18 cellular contexts compared by ENCODE assay signal in the genomic region with DNA sequence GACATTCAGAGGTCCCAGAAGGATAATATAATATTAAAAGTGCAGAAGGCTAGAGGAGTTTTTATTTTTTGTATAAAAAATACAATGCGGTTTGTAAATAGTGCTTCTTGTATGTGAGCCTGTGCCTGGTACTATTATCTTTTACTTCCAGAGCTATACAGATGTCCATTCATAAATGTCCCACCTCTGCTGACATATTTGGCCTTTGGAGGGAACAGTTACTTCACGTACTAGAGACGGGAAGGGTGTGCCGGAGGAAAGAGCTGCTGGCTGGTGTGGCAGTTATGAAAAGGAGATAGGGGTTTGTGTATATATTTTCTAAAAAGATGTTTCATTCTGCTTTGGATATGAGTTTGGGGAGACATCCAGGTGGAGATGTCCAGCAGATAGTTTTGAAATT. TPM values are rescaled to one million over a fixed set of nuclear protein-coding genes. Genes with fewer than 3 reads are reported as not detected.
DNase-seq lines count a peak whose midpoint lies in the region; ATAC-seq and TF ChIP-seq lines count a peak whose summit lies in the region.
"Had no signal": no experiment of that assay in that cellular context is flagged by ENCODE, and none has a peak within 500 bp of the region (broad histone marks: within the 10 kb centered on the region; RNA-seq: fewer than 3 reads in every experiment).

No MANE protein-coding gene starts in this region.

- H3K36me3 ChIP-seq in HUES6 (ENCODE audit: control insufficient read depth, insufficient read depth, low read length) (no peaks in the 10 kb centered on the region), sigmoid colon (no peaks in the 10 kb centered on the region)
- H3K36me3 ChIP-seq: BE2C, tibial nerve had no signal

- H3K9ac ChIP-seq in HUES6 (ENCODE audit: low read length), result no peak overlapping the region

- WGBS in sigmoid colon, 2 donors, result 71 to 85% methylated on average over 4 of the region's 4 CpGs

- H3K4me3 ChIP-seq in HUES6 (ENCODE audit: low read depth, low read length), result no peak overlapping the region
- no peak overlapping the region for H3K4me3 ChIP-seq in fibroblast of mammary gland (ENCODE audit: control insufficient read depth, low read depth, low read length)
- H3K4me3 ChIP-seq in sigmoid colon, result no peak overlapping the region
- H3K4me3 ChIP-seq: tibial nerve had no signal

- no peak overlapping the region for H3K27ac Mint-ChIP-seq in stimulated activated naive B cell treated with anti-CD40 and anti-IgM and Interleukin-4, amounts not matched to agents 10 μg/mL and 1 μg/mL and 100 μg/mL, for 72 hours
- H3K27ac Mint-ChIP-seq: activated naive CD8-positive, alpha-beta T cell treated with anti-CD3 and anti-CD28 coated beads, Interleukin-2, amount 10 ng/mL, durations not matched to agents 7 days and 5 days; naive thymus-derived CD8-positive, alpha-beta T cell had no signal

- H3K9me3 Mint-ChIP-seq in stimulated activated naive B cell treated with anti-CD40 and anti-IgM and Interleukin-4, amounts not matched to agents 10 μg/mL and 1 μg/mL and 100 μg/mL, for 72 hours, result no peaks in the 10 kb centered on the region
- H3K9me3 Mint-ChIP-seq: activated naive CD8-positive, alpha-beta T cell treated with anti-CD3 and anti-CD28 coated beads, Interleukin-2, amount 10 ng/mL, durations not matched to agents 7 days and 5 days; activated T-cell treated with anti-CD3 and anti-CD28 coated beads, Interleukin-2, amount 50 U/mL, for 24 hours; naive thymus-derived CD8-positive, alpha-beta T cell had no signal

- peaks cover 3 to 4% of the 10 kb centered on the region in 2 donors for H3K27me3 Mint-ChIP-seq in stimulated activated naive B cell treated with anti-CD40 and anti-IgM and Interleukin-4, amounts not matched to agents 10 μg/mL and 1 μg/mL and 100 μg/mL, for 72 hours

- H3K4me1 Mint-ChIP-seq in stimulated activated naive B cell treated with anti-CD40 and anti-IgM and Interleukin-4, amounts not matched to agents 10 μg/mL and 1 μg/mL and 100 μg/mL, for 72 hours, result no peaks in the 10 kb centered on the region
- H3K4me1 Mint-ChIP-seq: naive thymus-derived CD8-positive, alpha-beta T cell had no signal

- H3K27me3 ChIP-seq in HUES6 (ENCODE audit: control insufficient read depth, insufficient read depth, low read length), result no peaks in the 10 kb centered on the region
- H3K27me3 ChIP-seq in sigmoid colon, result no peaks in the 10 kb centered on the region
- H3K27me3 ChIP-seq: tibial nerve had no signal

- H3K27ac ChIP-seq in HUES6 (ENCODE audit: low read depth, low read length), result peak overlapping the region; percentile 27; the same call in 1 of the 2 replicates
- peak overlapping the region; percentile 68 to 88 (median 76) for H3K27ac ChIP-seq in sigmoid colon

- H3K4me1 ChIP-seq in HUES6 (ENCODE audit: control insufficient read depth, insufficient read depth, low read length), result peaks cover 10% of the 10 kb centered on the region
- peaks cover 0 to 34% (median 21%) of the 10 kb centered on the region in 4 donors for H3K4me1 ChIP-seq in sigmoid colon
- H3K4me1 ChIP-seq: BE2C had no signal

- no peak for TF ChIP-seq POLR2A in sigmoid colon (IDR thresholded peaks at IDR 0.05)

- intact Hi-C loops in sigmoid colon (cut with DNase I), result no loop called here

- peak; percentile 6 for ATAC-seq in SK-N-SH treated with all-trans-retinoic acid at 6 μM for 48 hours
- no peak for ATAC-seq in stimulated activated naive B cell treated with anti-CD40 and anti-IgM and Interleukin-4, amounts not matched to agents 10 μg/mL and 1 μg/mL and 100 μg/mL, for 72 hours (replicated peaks)
- ATAC-seq: left lobe of liver; naive thymus-derived CD8-positive, alpha-beta T cell had no signal

- H3K9me3 ChIP-seq in HUES6 (ENCODE audit: control insufficient read depth, insufficient read depth, low read depth, low read length) (no peaks in the 10 kb centered on the region), sigmoid colon (no peaks in the 10 kb centered on the region)
- H3K9me3 ChIP-seq: BE2C, tibial nerve had no signal

- TF ChIP-seq EP300 in sigmoid colon (IDR thresholded peaks at IDR 0.05), result peak in 1 of 4 donors; percentile 8

- peaks cover 2 to 3% of the 10 kb centered on the region in 2 donors for H3K36me3 Mint-ChIP-seq in stimulated activated naive B cell treated with anti-CD40 and anti-IgM and Interleukin-4, amounts not matched to agents 10 μg/mL and 1 μg/mL and 100 μg/mL, for 72 hours
- H3K36me3 Mint-ChIP-seq: naive thymus-derived CD8-positive, alpha-beta T cell had no signal

- DNase-seq in fibroblast of mammary gland (ENCODE audit: low read depth) (peak; percentile 61), sigmoid colon (no peak), germinal center (ENCODE audit: low spot score) (no peak), DMS79 treated with DMSO at 0.1 percent for 48 hours (lab: John Stamatoyannopoulos, UW) (no peak)
- DNase-seq in activated CD4-positive, CD25-positive, alpha-beta regulatory T cell (lab: John Stamatoyannopoulos, UW), result no peak
- DNase-seq in stimulated activated naive B cell treated with anti-CD40 and anti-IgM and Interleukin-4, amounts not matched to agents 10 μg/mL and 1 μg/mL and 100 μg/mL, for 72 hours, result no peak
- DNase-seq: activated CD4-positive, alpha-beta T cell treated with anti-CD3 and anti-CD28 coated beads, Interleukin-2, amount 50 U/mL, for 4 hours; activated naive CD8-positive, alpha-beta T cell treated with anti-CD3 and anti-CD28 coated beads, Interleukin-2, amount 10 ng/mL, durations not matched to agents 7 days and 5 days; BE2C; naive thymus-derived CD8-positive, alpha-beta T cell; NCI-H2029 treated with DMSO at 0.1 percent for 48 hours; NCI-H526; RPMI8226 had no signal

- TF ChIP-seq CTCF in fibroblast of mammary gland (conservative IDR thresholded peaks at IDR 0.05; ENCODE audit: control insufficient read depth, insufficient read depth, low read depth, low read length) (no peak), sigmoid colon (IDR thresholded peaks at IDR 0.05) (no peak)

- no peak overlapping the region for H3K4me3 Mint-ChIP-seq in stimulated activated naive B cell treated with anti-CD40 and anti-IgM and Interleukin-4, amounts not matched to agents 10 μg/mL and 1 μg/mL and 100 μg/mL, for 72 hours
- H3K4me3 Mint-ChIP-seq: activated naive CD8-positive, alpha-beta T cell treated with anti-CD3 and anti-CD28 coated beads, Interleukin-2, amount 10 ng/mL, durations not matched to agents 7 days and 5 days; activated T-cell treated with anti-CD3 and anti-CD28 coated beads, Interleukin-2, amount 50 U/mL, for 24 hours; naive thymus-derived CD8-positive, alpha-beta T cell had no signal

TF ChIP-seq in SK-N-SH treated with all-trans-retinoic acid at 6 μM for 48 hours, 23 proteins besides CTCF, POLR2A, EP300 and RAD21 (continues in another document):
- no peak for TF ChIP-seq ZFP3 (CRISPR knock-in tag; IDR thresholded peaks at IDR 0.05)
- no peak for TF ChIP-seq ZNF565 (CRISPR knock-in tag; conservative IDR thresholded peaks at IDR 0.05; ENCODE audit: low read depth)
- no peak for TF ChIP-seq TCF4 (CRISPR knock-in tag; IDR thresholded peaks at IDR 0.05; ENCODE audit: borderline replicate concordance)
- TF ChIP-seq ESRRG (CRISPR knock-in tag; IDR thresholded peaks at IDR 0.05), result no peak
- TF ChIP-seq GLIS3 (CRISPR knock-in tag; IDR thresholded peaks at IDR 0.05), result no peak
- no peak for TF ChIP-seq ISL1 (CRISPR knock-in tag; IDR thresholded peaks at IDR 0.05)
- TF ChIP-seq, protein P1, sequence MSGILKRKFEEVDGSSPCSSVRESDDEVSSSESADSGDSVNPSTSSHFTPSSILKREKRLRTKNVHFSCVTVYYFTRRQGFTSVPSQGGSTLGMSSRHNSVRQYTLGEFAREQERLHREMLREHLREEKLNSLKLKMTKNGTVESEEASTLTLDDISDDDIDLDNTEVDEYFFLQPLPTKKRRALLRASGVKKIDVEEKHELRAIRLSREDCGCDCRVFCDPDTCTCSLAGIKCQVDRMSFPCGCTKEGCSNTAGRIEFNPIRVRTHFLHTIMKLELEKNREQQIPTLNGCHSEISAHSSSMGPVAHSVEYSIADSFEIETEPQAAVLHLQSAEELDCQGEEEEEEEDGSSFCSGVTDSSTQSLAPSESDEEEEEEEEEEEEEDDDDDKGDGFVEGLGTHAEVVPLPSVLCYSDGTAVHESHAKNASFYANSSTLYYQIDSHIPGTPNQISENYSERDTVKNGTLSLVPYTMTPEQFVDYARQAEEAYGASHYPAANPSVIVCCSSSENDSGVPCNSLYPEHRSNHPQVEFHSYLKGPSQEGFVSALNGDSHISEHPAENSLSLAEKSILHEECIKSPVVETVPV (CRISPR knock-in tag; IDR thresholded peaks at IDR 0.05), result no peak
- no peak for TF ChIP-seq BACH2 (CRISPR knock-in tag; IDR thresholded peaks at IDR 0.05; ENCODE audit: borderline replicate concordance)
- TF ChIP-seq, protein P2, sequence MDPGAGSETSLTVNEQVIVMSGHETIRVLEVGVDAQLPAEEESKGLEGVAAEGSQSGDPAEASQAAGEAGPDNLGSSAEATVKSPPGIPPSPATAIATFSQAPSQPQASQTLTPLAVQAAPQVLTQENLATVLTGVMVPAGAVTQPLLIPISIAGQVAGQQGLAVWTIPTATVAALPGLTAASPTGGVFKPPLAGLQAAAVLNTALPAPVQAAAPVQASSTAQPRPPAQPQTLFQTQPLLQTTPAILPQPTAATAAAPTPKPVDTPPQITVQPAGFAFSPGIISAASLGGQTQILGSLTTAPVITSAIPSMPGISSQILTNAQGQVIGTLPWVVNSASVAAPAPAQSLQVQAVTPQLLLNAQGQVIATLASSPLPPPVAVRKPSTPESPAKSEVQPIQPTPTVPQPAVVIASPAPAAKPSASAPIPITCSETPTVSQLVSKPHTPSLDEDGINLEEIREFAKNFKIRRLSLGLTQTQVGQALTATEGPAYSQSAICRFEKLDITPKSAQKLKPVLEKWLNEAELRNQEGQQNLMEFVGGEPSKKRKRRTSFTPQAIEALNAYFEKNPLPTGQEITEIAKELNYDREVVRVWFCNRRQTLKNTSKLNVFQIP (CRISPR knock-in tag; IDR thresholded peaks at IDR 0.05; ENCODE audit: borderline replicate concordance, low read depth), result no peak
- TF ChIP-seq RARB (CRISPR knock-in tag; IDR thresholded peaks at IDR 0.05), result no peak
- TF ChIP-seq TOX (CRISPR knock-in tag; IDR thresholded peaks at IDR 0.05; ENCODE audit: borderline replicate concordance), result no peak
- no peak for TF ChIP-seq ZNF70 (CRISPR knock-in tag; IDR thresholded peaks at IDR 0.05)

RNA-seq across cellular contexts. Expression of a gene that starts 8.8 kb away (rescaled TPM):
- total RNA-seq in sigmoid colon, result 10 to 100 TPM; 22.9 to 32.1 (median 24.6) TPM
- polyA plus RNA-seq in sigmoid colon, result 1 to 10 TPM in 1 of 3 donors, under 1 TPM in 2; under 0.01 to 1.2 (median 0.46) TPM
- polyA plus RNA-seq: naive thymus-derived CD8-positive, alpha-beta T cell had no signal

RNA-seq across cellular contexts. Expression of a gene that starts 51.0 kb away (rescaled TPM):
- total RNA-seq in sigmoid colon, result 10 to 100 TPM; 12.2 to 18.2 (median 14.8) TPM
- polyA plus RNA-seq in sigmoid colon, result 10 to 100 TPM in 1 of 3 donors, 1 to 10 TPM in 2; 7.6 to 17.4 (median 9.0) TPM
